ENCODE assay signal across 16 cellular contexts in genomic region chr2:128596453-128597430, GRCh38.
"Had no signal": no experiment of that assay in that cellular context is flagged by ENCODE, and none has a peak within 500 bp of the region (broad histone marks: within the 10 kb centered on the region; RNA-seq: fewer than 3 reads in every experiment).

No MANE protein-coding gene starts in this region.

- H3K36me3 ChIP-seq: lower lobe of right lung, pancreas had no signal

- H3K9me3 ChIP-seq: body of pancreas, lower lobe of right lung, pancreas had no signal

- H3K27ac Mint-ChIP-seq: activated naive CD4-positive, alpha-beta T cell treated with anti-CD3 and anti-CD28 coated beads, Interleukin-2, amount 50 U/mL, for 24 hours; mesothelial cell of epicardium; stimulated activated memory B cell treated with anti-CD40 and anti-IgM and Interleukin-4, amounts not matched to agents 10 μg/mL and 1 μg/mL and 100 μg/mL, for 72 hours; WTC11 had no signal

- H3K4me3 ChIP-seq: body of pancreas, lower lobe of right lung, pancreas had no signal

- H3K27ac ChIP-seq: body of pancreas, lower lobe of right lung, pancreas had no signal

- H3K27me3 ChIP-seq: body of pancreas, pancreas had no signal

- ATAC-seq: activated T-cell treated with anti-CD3 and anti-CD28 coated beads, Interleukin-2, amount 50 U/mL, for 4 hours; body of pancreas; lower lobe of right lung; pancreas; WTC11 had no signal

- H3K27me3 Mint-ChIP-seq: activated naive CD4-positive, alpha-beta T cell treated with anti-CD3 and anti-CD28 coated beads, Interleukin-2, amount 50 U/mL, for 24 hours had no signal

- H3K4me1 Mint-ChIP-seq: activated naive CD4-positive, alpha-beta T cell treated with anti-CD3 and anti-CD28 coated beads, Interleukin-2, amount 50 U/mL, for 24 hours; central memory CD8-positive, alpha-beta T cell; stimulated activated memory B cell treated with anti-CD40 and anti-IgM and Interleukin-4, amounts not matched to agents 10 μg/mL and 1 μg/mL and 100 μg/mL, for 72 hours had no signal

- DNase-seq: activated CD4-positive, alpha-beta T cell treated with anti-CD3 and anti-CD28 coated beads for 4 hours; activated T-cell treated with anti-CD3 and anti-CD28 coated beads, Interleukin-2, amount 50 U/mL, for 4 hours; amniotic stem cell; cortex of kidney; effector CD8-positive, alpha-beta T cell; foreskin fibroblast; lower lobe of right lung; trophoblast cell had no signal

- H3K9me3 Mint-ChIP-seq: activated naive CD4-positive, alpha-beta T cell treated with anti-CD3 and anti-CD28 coated beads, Interleukin-2, amount 50 U/mL, for 24 hours; activated T-cell treated with anti-CD3 and anti-CD28 coated beads, Interleukin-2, amount 50 U/mL, for 4 hours; central memory CD8-positive, alpha-beta T cell; mesothelial cell of epicardium; neural crest cell; stimulated activated memory B cell treated with anti-CD40 and anti-IgM and Interleukin-4, amounts not matched to agents 10 μg/mL and 1 μg/mL and 100 μg/mL, for 72 hours; WTC11 had no signal

- H3K4me3 Mint-ChIP-seq: activated naive CD4-positive, alpha-beta T cell treated with anti-CD3 and anti-CD28 coated beads, Interleukin-2, amount 50 U/mL, for 24 hours; activated T-cell treated with anti-CD3 and anti-CD28 coated beads, Interleukin-2, amount 50 U/mL, for 4 hours; central memory CD8-positive, alpha-beta T cell; mesothelial cell of epicardium; neural crest cell; stimulated activated memory B cell treated with anti-CD40 and anti-IgM and Interleukin-4, amounts not matched to agents 10 μg/mL and 1 μg/mL and 100 μg/mL, for 72 hours; WTC11 had no signal

- H3K4me1 ChIP-seq: lower lobe of right lung, pancreas had no signal
